19 cellular contexts compared by ENCODE assay signal in the genomic region with DNA sequence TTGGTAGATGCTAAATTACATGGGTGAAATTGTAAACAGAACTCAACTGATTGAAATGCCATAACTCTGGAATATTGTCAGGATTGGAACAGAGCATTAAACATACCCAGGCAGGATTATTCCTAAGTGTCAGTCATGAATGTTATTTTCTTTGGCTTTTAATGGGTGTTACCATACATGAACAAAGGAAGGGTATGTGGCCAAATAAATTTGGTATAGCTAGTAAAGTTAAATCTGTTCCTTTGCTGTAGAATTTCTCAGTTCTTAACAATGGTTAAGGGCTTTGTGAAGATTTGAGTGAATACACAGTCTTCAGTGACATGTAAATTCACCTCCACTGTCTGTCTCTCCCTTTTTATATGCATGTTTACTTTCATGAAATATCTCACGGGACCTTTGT.
"Had no signal": no experiment of that assay in that cellular context is flagged by ENCODE, and none has a peak within 500 bp of the region (broad histone marks: within the 10 kb centered on the region; RNA-seq: fewer than 3 reads in every experiment).

No MANE protein-coding gene starts in this region.

- DNase-seq: colonic mucosa; cortex of kidney; dermis blood vessel endothelial cell; dorsolateral prefrontal cortex; effector CD4-positive, alpha-beta T cell; effector CD8-positive, alpha-beta T cell; effector memory CD4-positive, alpha-beta T cell; effector memory CD8-positive, alpha-beta T cell; endodermal cell; erythroblast; esophagus squamous epithelium; foreskin fibroblast; foreskin keratinocyte; foreskin melanocyte; gastrocnemius medialis; glutamatergic neuron; head of caudate nucleus; heart left ventricle; heart right ventricle had no signal
